ENCODE assay signal across 9 cellular contexts in the genomic region with DNA sequence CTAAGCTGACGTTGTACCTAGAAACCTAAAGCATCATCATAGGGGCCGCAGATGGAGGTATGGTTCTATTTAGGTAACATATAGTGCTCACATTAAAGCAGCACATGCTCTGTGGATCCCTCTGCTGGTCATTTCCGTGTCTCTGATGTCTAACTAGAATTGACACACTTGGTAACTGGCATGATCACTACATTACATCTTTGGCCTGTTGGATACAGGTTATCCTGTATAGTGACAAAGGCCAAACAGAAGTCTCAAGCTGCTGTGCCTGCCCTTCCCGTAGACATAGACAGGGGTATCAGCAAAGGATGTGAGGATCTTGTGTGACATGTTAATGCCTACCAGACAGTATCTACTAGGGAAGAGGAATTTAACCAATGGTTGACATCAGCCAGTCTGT. TPM values are rescaled to one million over a fixed set of nuclear protein-coding genes. Genes with fewer than 3 reads are reported as not detected.
DNase-seq lines count a peak whose midpoint lies in the region; ATAC-seq, FAIRE-seq and TF ChIP-seq lines count a peak whose summit lies in the region.
"Had no signal": no experiment of that assay in that cellular context is flagged by ENCODE, and none has a peak within 500 bp of the region (broad histone marks: within the 10 kb centered on the region; RNA-seq: fewer than 3 reads in every experiment).

No MANE protein-coding gene starts in this region.

- H3K4me1 ChIP-seq in K562 (replicated peaks in 1 of 2; ENCODE audit: control insufficient read depth in 2 of 2, insufficient read depth in 2 of 2, low read length in 2 of 2) (peaks cover 0 to 5% of the 10 kb centered on the region in 2 experiments; a peak in 2 of 5 replicates), upper lobe of left lung (peaks cover 0 to 3% (median 0%) of the 10 kb centered on the region in 4 donors)

- peak; percentile 88 for FAIRE-seq in K562 (lab: Jason Lieb, UNC)

- CTCF ChIA-PET in K562 (lab: Yijun Ruan, JAX; ENCODE audit: low intra/inter-chr PET ratio), result interaction anchor here (0.6 to 1.0 kb wide), 2 partner anchors 76 to 191 kb away, joined by 4 read pairs; a partner anchor contains a TSS

- POLR2A ChIA-PET in K562 (lab: Yijun Ruan, JAX), result interaction anchor here (1.0 kb wide), 1 partner anchor 25 kb away, joined by 3 read pairs; no protein-coding TSS in a partner anchor

- H3K27ac ChIP-seq in K562 (ENCODE audit: extremely low read depth, low read depth, low read length) (no peak overlapping the region), upper lobe of left lung (no peak overlapping the region)
- H3K27ac ChIP-seq: epithelial cell of prostate had no signal

- H3K9me3 ChIP-seq in K562 (replicated peaks; ENCODE audit: control insufficient read depth, insufficient read depth, low read depth, low read length), result no peaks in the 10 kb centered on the region
- no peaks in the 10 kb centered on the region for H3K9me3 ChIP-seq in upper lobe of left lung

- no peak for TF ChIP-seq EP300 in K562 (IDR thresholded peaks at IDR 0.05; ENCODE audit: low read length)
- no peak for TF ChIP-seq EP300 in upper lobe of left lung (IDR thresholded peaks at IDR 0.05)

- intact Hi-C loops in K562 (cut with micrococcal nuclease), result loop anchor here (1.0 to 10.0 kb wide), 3 partner anchors 80 to 168 kb away; a partner anchor contains a TSS

- WGBS in K562 (ENCODE audit: insufficient coverage, low coverage, missing lambda C conversion rate), result 29% methylated on average over 4 of the region's 4 CpGs
- WGBS in upper lobe of left lung, 2 donors, result 67 to 72% methylated on average over 4 of the region's 4 CpGs

- TF ChIP-seq RAD21 in K562 (CRISPR knock-in tag; conservative IDR thresholded peaks at IDR 0.05 in 1 of 2, IDR thresholded peaks at IDR 0.05 in 1 of 2), result peak; percentile 56 to 84

- no peak overlapping the region for H3K9ac ChIP-seq in K562 (ENCODE audit: insufficient read depth in 1 of 2, low read depth in 2 of 2, low read length in 2 of 2)

- H3K4me3 ChIP-seq in K562, result no peak overlapping the region
- no peak overlapping the region for H3K4me3 ChIP-seq in upper lobe of left lung

- TF ChIP-seq POLR2A in K562 (conservative IDR thresholded peaks at IDR 0.05), result 0 out of 2 replicates have a peak, but pooled peaks have one; percentile 20
- TF ChIP-seq POLR2A in upper lobe of left lung (IDR thresholded peaks at IDR 0.05), result no peak

- no peak overlapping the region for H2AFZ ChIP-seq in K562 (ENCODE audit: low read depth, low read length)

- no peak overlapping the region for H3K4me2 ChIP-seq in K562 (ENCODE audit: insufficient read depth, low read length)

- peak; percentile 31 for DNase-seq in activated CD8-positive, alpha-beta memory T cell treated with anti-CD3 and anti-CD28 coated beads, Interleukin-2, amount 50 U/mL, for 4 hours
- DNase-seq in activated CD8-positive, alpha-beta memory T cell treated with anti-CD3 and anti-CD28 coated beads for 24 hours, result no peak
- DNase-seq in RKO (ENCODE audit: low spot score), result peak; percentile 78
- DNase-seq in K562 (ENCODE audit: extremely low read depth in 1 of 4, low spot score in 3 of 4), result peak; percentile 32 to 78 (median 42)
- peak; percentile 47 for DNase-seq in iris pigment epithelial cell (ENCODE audit: low read depth)
- no peak for DNase-seq in upper lobe of left lung

- TF ChIP-seq CTCF in K562 (IDR thresholded peaks at IDR 0.05 in 2 of 3, conservative IDR thresholded peaks at IDR 0.05 in 1 of 3; ENCODE audit: insufficient read depth in 2 of 3, low read depth in 1 of 3, low read length in 3 of 3), result peak; percentile 62 to 79 (median 74)
- TF ChIP-seq CTCF in upper lobe of left lung (IDR thresholded peaks at IDR 0.05), result peak in 5 of 6 experiments; percentile 14 to 61 (median 52)

- peaks cover 23% of the 10 kb centered on the region; the same call in 2 of the 3 replicates for H3K36me3 ChIP-seq in K562 (ENCODE audit: control insufficient read depth, insufficient read depth, low read length)
- H3K36me3 ChIP-seq in upper lobe of left lung, result peaks cover 0 to 19% (median 13%) of the 10 kb centered on the region in 4 donors

- H4K20me1 ChIP-seq in K562 (replicated peaks; ENCODE audit: control insufficient read depth, insufficient read depth, low read length), result no peaks in the 10 kb centered on the region

- H3K79me2 ChIP-seq in K562 (ENCODE audit: control insufficient read depth, insufficient read depth, low read length), result no peaks in the 10 kb centered on the region

- in situ Hi-C loops in K562 (cut with MboI), result loop anchor here (5.0 kb wide), 1 partner anchor 148 kb away; no protein-coding TSS in a partner anchor

- H3K27me3 ChIP-seq in K562 (ENCODE audit: control insufficient read depth in 2 of 2, insufficient read depth in 2 of 2, low read length in 2 of 2) (no peaks in the 10 kb centered on the region), upper lobe of left lung (no peaks in the 10 kb centered on the region)

- H3K9me1 ChIP-seq in K562 (ENCODE audit: control insufficient read depth, insufficient read depth, low read length), result no peaks in the 10 kb centered on the region

- peak; percentile 51 for ATAC-seq in HG02870 (IDR thresholded peaks at IDR 0.05; ENCODE audit: unreplicated experiment)
- ATAC-seq in K562, result peak; percentile 91
- ATAC-seq in upper lobe of left lung (ENCODE audit: low FRiP score in 2 of 2), result peak; percentile 51 to 64
- ATAC-seq in HG03280 (IDR thresholded peaks at IDR 0.05; ENCODE audit: unreplicated experiment), result no peak

- BruUV-seq in K562 (replicated peaks; lab: Mats Ljungman, UMichigan), result no TSS peak

TF ChIP-seq in K562, 482 proteins besides CTCF, POLR2A, EP300 and RAD21 (continues in another document):
- TF ChIP-seq, protein P1, sequence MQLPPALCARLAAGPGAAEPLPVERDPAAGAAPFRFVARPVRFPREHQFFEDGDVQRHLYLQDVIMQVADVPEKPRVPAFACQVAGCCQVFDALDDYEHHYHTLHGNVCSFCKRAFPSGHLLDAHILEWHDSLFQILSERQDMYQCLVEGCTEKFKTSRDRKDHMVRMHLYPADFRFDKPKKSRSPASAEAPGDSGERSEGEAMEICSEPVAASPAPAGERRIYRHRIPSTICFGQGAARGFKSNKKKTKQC (CRISPR knock-in tag; IDR thresholded peaks at IDR 0.05), result no peak
- TF ChIP-seq, protein P2, sequence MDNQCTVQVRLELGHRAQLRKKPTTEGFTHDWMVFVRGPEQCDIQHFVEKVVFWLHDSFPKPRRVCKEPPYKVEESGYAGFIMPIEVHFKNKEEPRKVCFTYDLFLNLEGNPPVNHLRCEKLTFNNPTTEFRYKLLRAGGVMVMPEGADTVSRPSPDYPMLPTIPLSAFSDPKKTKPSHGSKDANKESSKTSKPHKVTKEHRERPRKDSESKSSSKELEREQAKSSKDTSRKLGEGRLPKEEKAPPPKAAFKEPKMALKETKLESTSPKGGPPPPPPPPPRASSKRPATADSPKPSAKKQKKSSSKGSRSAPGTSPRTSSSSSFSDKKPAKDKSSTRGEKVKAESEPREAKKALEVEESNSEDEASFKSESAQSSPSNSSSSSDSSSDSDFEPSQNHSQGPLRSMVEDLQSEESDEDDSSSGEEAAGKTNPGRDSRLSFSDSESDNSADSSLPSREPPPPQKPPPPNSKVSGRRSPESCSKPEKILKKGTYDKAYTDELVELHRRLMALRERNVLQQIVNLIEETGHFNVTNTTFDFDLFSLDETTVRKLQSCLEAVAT (IDR thresholded peaks at IDR 0.05), result no peak
- TF ChIP-seq PTRF (tag; IDR thresholded peaks at IDR 0.05) (no peak), ZNF224 (CRISPR knock-in tag; IDR thresholded peaks at IDR 0.05) (no peak), BRCA1 (IDR thresholded peaks at IDR 0.05) (no peak), BRCA1 (CRISPR knock-in tag; IDR thresholded peaks at IDR 0.05) (no peak)
- TF ChIP-seq, protein P3, sequence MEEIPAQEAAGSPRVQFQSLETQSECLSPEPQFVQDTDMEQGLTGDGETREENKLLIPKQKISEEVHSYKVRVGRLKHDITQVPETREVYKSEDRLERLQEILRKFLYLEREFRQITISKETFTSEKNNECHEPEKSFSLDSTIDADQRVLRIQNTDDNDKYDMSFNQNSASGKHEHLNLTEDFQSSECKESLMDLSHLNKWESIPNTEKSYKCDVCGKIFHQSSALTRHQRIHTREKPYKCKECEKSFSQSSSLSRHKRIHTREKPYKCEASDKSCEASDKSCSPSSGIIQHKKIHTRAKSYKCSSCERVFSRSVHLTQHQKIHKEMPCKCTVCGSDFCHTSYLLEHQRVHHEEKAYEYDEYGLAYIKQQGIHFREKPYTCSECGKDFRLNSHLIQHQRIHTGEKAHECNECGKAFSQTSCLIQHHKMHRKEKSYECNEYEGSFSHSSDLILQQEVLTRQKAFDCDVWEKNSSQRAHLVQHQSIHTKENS (CRISPR knock-in tag; IDR thresholded peaks at IDR 0.05), result no peak

RNA-seq across cellular contexts. Expression of a gene that starts 51.2 kb away (rescaled TPM):
- total RNA-seq in K562 (2011; cell fraction: chromatin; rRNA removed; ENCODE audit: low replicate concordance), result 12.1 and 40.7 TPM in 2 replicates
- total RNA-seq in K562 (2011; cell fraction: nucleolus; rRNA removed), result 9.5 and 10.9 TPM in 2 replicates
- 17.3 and 22.1 TPM in 2 replicates for total RNA-seq in K562 (2011; cell fraction: nucleoplasm; rRNA removed)
- total RNA-seq in K562 (2014; rRNA removed) (61.5 and 68.9 TPM in 2 replicates), K562 (2014; rRNA removed; fragmentation: Illumina TruSeq; extraction: Trizol) (94.4 and 107 TPM in 2 replicates), K562 (2015; rRNA removed; fragmentation: Illumina TruSeq; extraction: Trizol) (87.2 and 93.1 TPM in 2 replicates), K562 (2021) (70.2 and 77.9 TPM in 2 replicates), upper lobe of left lung (100 to 1,000 TPM in 2 of 6 donors, 10 to 100 TPM in 4; 59.7 to 170 (median 86.5) TPM)
- polyA plus RNA-seq in K562 (2011; rRNA removed) (39.2 and 49.4 TPM in 2 replicates), K562 (2014; fragmentation: Illumina TruSeq; extraction: Trizol) (70.3 and 78.1 TPM in 2 replicates), K562 (2014; fragmentation: Nextera tagmentation; extraction: Ambion mirVana) (10 to 100 TPM; 24.4 to 29.8 TPM), K562 (2014; rRNA removed) (40.3 and 46.2 TPM in 2 replicates)
- 8.2 and 15.4 TPM in 2 replicates for polyA plus RNA-seq in K562 (2011; cell fraction: cytosol; rRNA removed)
- 10.7 and 15.8 TPM in 2 replicates for polyA plus RNA-seq in K562 (2011; cell fraction: nucleus; rRNA removed)
- 50.4 and 51.7 TPM in 2 replicates for polyA plus RNA-seq in K562 (2012)
- 116 and 143 TPM in 2 replicates for polyA minus RNA-seq in K562 (2011; rRNA and poly(A)+ RNA removed)
- 47.3 and 50.2 TPM in 2 replicates for polyA minus RNA-seq in K562 (2011; cell fraction: cytosol; rRNA and poly(A)+ RNA removed)
- polyA minus RNA-seq in K562 (2011; cell fraction: nucleus; rRNA and poly(A)+ RNA removed), result 17.5 and 33.8 TPM in 2 replicates

Comparison
In these comparisons a context has a peak if more than half of its experiments do, and no peak if none do; other contexts are left out.
1. DNase-seq: peak in activated CD8-positive, alpha-beta memory T cell treated with anti-CD3 and anti-CD28 coated beads, Interleukin-2, amount 50 U/mL, for 4 hours (single experiment), RKO (single experiment), K562 (4 of 4) and iris pigment epithelial cell (single experiment); none in activated CD8-positive, alpha-beta memory T cell treated with anti-CD3 and anti-CD28 coated beads for 24 hours (single experiment) and upper lobe of left lung (0 of 2).